In the genomic region with DNA sequence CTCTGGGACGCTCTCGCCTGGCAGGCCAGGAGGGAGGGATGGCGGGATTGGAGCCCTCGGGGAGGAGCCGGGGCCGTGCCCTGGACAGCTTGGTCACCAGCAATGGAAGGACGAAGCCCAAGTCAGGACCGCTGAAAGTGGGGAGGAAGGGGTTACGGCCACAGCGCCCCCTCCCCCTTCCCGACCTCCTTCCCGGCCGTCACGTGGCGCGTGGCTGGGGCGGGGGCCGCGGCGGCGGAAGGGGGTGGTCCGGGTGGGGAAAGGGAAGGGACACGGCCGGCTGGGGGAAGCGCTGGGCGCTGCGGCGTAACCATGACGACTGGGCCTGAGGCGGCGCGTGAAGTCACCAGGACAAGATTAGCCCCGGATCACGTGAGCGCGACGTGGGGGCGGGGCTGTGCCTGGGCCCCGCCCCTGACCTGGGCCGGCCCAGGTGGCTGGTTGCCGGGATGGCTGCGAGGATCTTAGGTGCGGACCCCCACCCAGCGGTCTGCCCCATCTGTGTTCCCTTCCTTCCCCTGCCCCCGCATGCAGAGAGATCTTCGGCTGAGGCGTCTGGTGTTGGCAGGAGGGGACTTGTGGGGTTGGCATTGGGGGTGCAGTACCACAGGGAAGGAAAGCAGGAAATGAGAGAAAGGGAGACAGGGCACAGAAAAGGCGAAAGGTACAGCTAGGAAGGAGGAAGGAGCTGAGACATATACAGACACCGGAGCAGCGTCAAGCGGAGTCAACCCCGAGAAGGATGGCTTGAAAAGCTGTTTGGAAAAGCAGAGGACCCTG, we compare ENCODE assay signal across 8 cellular contexts. TPM values are rescaled to one million over a fixed set of nuclear protein-coding genes. Genes with fewer than 3 reads are reported as not detected.
A peak's percentile ranks its signal among the peaks of the same experiment; 100 is the strongest.
DNase-seq lines count a peak whose midpoint lies in the region; ATAC-seq, FAIRE-seq and TF ChIP-seq lines count a peak whose summit lies in the region.

No MANE protein-coding gene starts in this region.

- H3K9me3 ChIP-seq in astrocyte (ENCODE audit: insufficient read depth, low read depth, low read length) (no peaks in the 10 kb centered on the region), vagina (no peaks in the 10 kb centered on the region)

- peak overlapping the region; percentile 74 for H2AFZ ChIP-seq in astrocyte (ENCODE audit: low read depth, low read length)

- TF ChIP-seq CTCF in astrocyte (IDR thresholded peaks at IDR 0.05; ENCODE audit: insufficient read depth, low read depth, low read length) = no peak
- TF ChIP-seq CTCF in vagina (IDR thresholded peaks at IDR 0.05) = no peak

- H4K20me1 ChIP-seq in astrocyte (ENCODE audit: insufficient read depth, low read length) = peaks cover 20% of the 10 kb centered on the region

- H3K9ac ChIP-seq in astrocyte (ENCODE audit: low read length) = peak overlapping the region; percentile 75

- H3K27me3 Mint-ChIP-seq in astrocyte (ENCODE audit: low read depth, unreplicated experiment) = no peaks in the 10 kb centered on the region

- peaks cover 36% of the 10 kb centered on the region for H3K79me2 ChIP-seq in astrocyte (ENCODE audit: insufficient read depth, low read length)

- H3K4me2 ChIP-seq in astrocyte (ENCODE audit: low read length) = peak overlapping the region; percentile 87

- no peaks in the 10 kb centered on the region for H3K9me3 Mint-ChIP-seq in astrocyte (ENCODE audit: unreplicated experiment)

- peak; percentile 89 for ATAC-seq in HG02852 (IDR thresholded peaks at IDR 0.05; ENCODE audit: unreplicated experiment)

- H3K36me3 Mint-ChIP-seq in astrocyte (ENCODE audit: low read depth, unreplicated experiment) = peaks cover 7% of the 10 kb centered on the region

- peak; percentile 98 for FAIRE-seq in GM12892 (lab: Jason Lieb, UNC)
- FAIRE-seq in astrocyte (lab: Jason Lieb, UNC) = no peak

- H3K36me3 ChIP-seq in astrocyte (ENCODE audit: insufficient read depth, low read length) = no peaks in the 10 kb centered on the region
- H3K36me3 ChIP-seq in vagina = no peaks in the 10 kb centered on the region

- H3K4me1 ChIP-seq in astrocyte (ENCODE audit: insufficient read depth, low read length) (peaks cover 11% of the 10 kb centered on the region), vagina (peaks cover 49% of the 10 kb centered on the region)

- DNase-seq in GM12892 (ENCODE audit: insufficient read length) = peak; percentile 86
- DNase-seq in NCI-H1694 treated with DMSO at 0.1 percent for 48 hours (lab: John Stamatoyannopoulos, UW) = peak; percentile 36
- peak; percentile 87 for DNase-seq in T-helper 9 cell
- DNase-seq in astrocyte (ENCODE audit: low read depth) = peak; percentile 78
- peak; percentile 88 for DNase-seq in hepatic stellate cell (ENCODE audit: low spot score)
- peak; percentile 78 for DNase-seq in renal cortical epithelial cell (ENCODE audit: low read depth)
- no peak for DNase-seq in vagina (ENCODE audit: extremely low spot score in 2 of 2)

- H3K27ac ChIP-seq in astrocyte (ENCODE audit: low read depth, low read length) (peak overlapping the region; percentile 59), vagina (peak overlapping the region; percentile 99)

- peak overlapping the region; percentile 53 for H3K4me3 ChIP-seq in astrocyte (ENCODE audit: insufficient read depth, low read depth, low read length)
- H3K4me3 ChIP-seq in vagina = peak overlapping the region; percentile 63 to 73

- intact Hi-C loops in vagina (cut with DNase I) = no loop called here

- peak overlapping the region; percentile 92 for H3K27ac Mint-ChIP-seq in astrocyte (ENCODE audit: unreplicated experiment)

- H3K27me3 ChIP-seq in astrocyte (ENCODE audit: insufficient read depth, low read length) = no peaks in the 10 kb centered on the region
- no peaks in the 10 kb centered on the region for H3K27me3 ChIP-seq in vagina

- H3K4me1 Mint-ChIP-seq in astrocyte (ENCODE audit: low read depth, unreplicated experiment) = peaks cover 27% of the 10 kb centered on the region

- peak; percentile 55; the same call in 1 of the 2 replicates for TF ChIP-seq POLR2A in GM12892 (IDR thresholded peaks at IDR 0.05; ENCODE audit: low read depth, low read length)
- TF ChIP-seq POLR2A in vagina (IDR thresholded peaks at IDR 0.05) = peak in 1 of 2 donors; percentile 65

- peak overlapping the region; percentile 82 for H3K4me3 Mint-ChIP-seq in astrocyte (ENCODE audit: unreplicated experiment)

RNA-seq across cellular contexts. Expression of a gene that starts 6.2 kb away (rescaled TPM):
- 14.1 TPM for polyA plus RNA-seq in GM12892 (2012; ENCODE audit: missing spikeins)
- 11.1 and 13.1 TPM in 2 replicates for total RNA-seq in astrocyte
- total RNA-seq in renal cortical epithelial cell = 2.3 and 18.7 TPM in 2 replicates
- 21.9 TPM for total RNA-seq in vagina

RNA-seq across cellular contexts. Expression of a gene that starts 8.1 kb away (rescaled TPM):
- 30.4 TPM for polyA plus RNA-seq in GM12892 (2012; ENCODE audit: missing spikeins)
- total RNA-seq in astrocyte (40.4 and 51.1 TPM in 2 replicates), renal cortical epithelial cell (28.8 and 52.3 TPM in 2 replicates), vagina (17.7 TPM)

RNA-seq across cellular contexts. Expression of a gene that starts 14.3 kb away (rescaled TPM):
- polyA plus RNA-seq in GM12892 (2012; ENCODE audit: missing spikeins) = not detected
- 0.82 TPM in 1 of 2 replicates, not detected in the other for total RNA-seq in astrocyte
- total RNA-seq in renal cortical epithelial cell = not detected in 2 replicates
- total RNA-seq in vagina = not detected

RNA-seq across cellular contexts. Expression of a gene that starts 41.1 kb away (rescaled TPM):
- polyA plus RNA-seq in GM12892 (2012; ENCODE audit: missing spikeins) = 590 TPM
- total RNA-seq in astrocyte = 708 and 733 TPM in 2 replicates
- total RNA-seq in renal cortical epithelial cell = 217 and 526 TPM in 2 replicates
- 488 TPM for total RNA-seq in vagina

RNA-seq across cellular contexts. Expression of a gene that starts 51.5 kb away (rescaled TPM):
- polyA plus RNA-seq in GM12892 (2012; ENCODE audit: missing spikeins) = 227 TPM
- total RNA-seq in astrocyte = 159 and 190 TPM in 2 replicates
- total RNA-seq in renal cortical epithelial cell = 34.7 and 45.1 TPM in 2 replicates
- total RNA-seq in vagina = 54.0 TPM

Comparison
In these comparisons a context has a peak if more than half of its experiments do, and no peak if none do; other contexts are left out.
1. DNase-seq: peak in GM12892 (single experiment), NCI-H1694 treated with DMSO at 0.1 percent for 48 hours (single experiment), T-helper 9 cell (single experiment), astrocyte (single experiment), hepatic stellate cell (single experiment) and renal cortical epithelial cell (single experiment); none in vagina (0 of 2).